In genomic region chr5:151183451-151184245, GRCh38 we compare ENCODE assay signal across 15 cellular contexts. TPM values are rescaled to one million over a fixed set of nuclear protein-coding genes. Genes with fewer than 3 reads are reported as not detected.
DNase-seq lines count a peak whose midpoint lies in the region; ATAC-seq and TF ChIP-seq lines count a peak whose summit lies in the region.
"Had no signal": no experiment of that assay in that cellular context is flagged by ENCODE, and none has a peak within 500 bp of the region (broad histone marks: within the 10 kb centered on the region; RNA-seq: fewer than 3 reads in every experiment).

No MANE protein-coding gene starts in this region.

- DNase-seq in A673 (ENCODE audit: low spot score) (peak; percentile 24), Daoy (ENCODE audit: low read depth) (peak; percentile 63), SK-N-MC (ENCODE audit: low read depth, low spot score) (no peak), iris pigment epithelial cell (ENCODE audit: low read depth) (peak; percentile 52), lower lobe of right lung (no peak), osteoblast (ENCODE audit: insufficient read length, low spot score, missing footprints) (no peak)
- DNase-seq in activated CD4-positive, alpha-beta T cell treated with anti-CD3 and anti-CD28 coated beads, Interleukin-2, amount 50 U/mL, for 1 hour, result no peak
- DNase-seq in activated T-helper 1 cell treated with anti-CD3 and anti-CD28 coated beads, Interleukin-12 subunit alpha, Interleukin-12 subunit beta, Interleukin-2, Interleukin-4 antibody, amounts not matched to agents 30 ng/mL and 10 ng/mL and 1 ng/mL, durations not matched to agents 14 hours and 24 hours and 36 hours (ENCODE audit: low spot score), result no peak
- DNase-seq: gastrocnemius medialis; NCI-H1417 treated with DMSO at 0.1 percent for 48 hours; NCI-H748 treated with DMSO at 0.1 percent for 48 hours; SHP77 treated with DMSO at 0.1 percent for 48 hours; stimulated activated CD4-positive, alpha-beta T cell treated with anti-CD3 and anti-CD28 coated beads, Interleukin-4, amount 100 ng/mL, for 1 hour; stimulated activated naive CD4-positive, alpha-beta T cell treated with Interleukin-2 at 50 U/mL for 16 hours had no signal

- H3K9me3 Mint-ChIP-seq in activated T-helper 1 cell treated with anti-CD3 and anti-CD28 coated beads, Interleukin-12 subunit alpha, Interleukin-12 subunit beta, Interleukin-2, Interleukin-4 antibody, amounts not matched to agents 30 ng/mL and 10 ng/mL and 1 ng/mL, durations not matched to agents 14 hours and 24 hours and 36 hours, result peaks cover under 1% of the 10 kb centered on the region

- no peak for ATAC-seq in lower lobe of right lung
- ATAC-seq: gastrocnemius medialis had no signal

- H3K79me2 ChIP-seq in osteoblast (ENCODE audit: insufficient read depth, low read length), result no peaks in the 10 kb centered on the region

- TF ChIP-seq CTCF in A673 (conservative IDR thresholded peaks at IDR 0.05; ENCODE audit: low read depth, low read length) (no peak), lower lobe of right lung (IDR thresholded peaks at IDR 0.05) (no peak), osteoblast (IDR thresholded peaks at IDR 0.05; ENCODE audit: extremely low read depth, low read depth, low read length) (no peak)

- POLR2A ChIA-PET in A673 (lab: Charles Lee; ENCODE audit: low non-redundant PET), result no interaction called here

- no peaks in the 10 kb centered on the region for H3K27me3 Mint-ChIP-seq in activated T-helper 1 cell treated with anti-CD3 and anti-CD28 coated beads, Interleukin-12 subunit alpha, Interleukin-12 subunit beta, Interleukin-2, Interleukin-4 antibody, amounts not matched to agents 30 ng/mL and 10 ng/mL and 1 ng/mL, durations not matched to agents 14 hours and 24 hours and 36 hours (ENCODE audit: insufficient read depth)

- H3K36me3 Mint-ChIP-seq in activated T-helper 1 cell treated with anti-CD3 and anti-CD28 coated beads, Interleukin-12 subunit alpha, Interleukin-12 subunit beta, Interleukin-2, Interleukin-4 antibody, amounts not matched to agents 30 ng/mL and 10 ng/mL and 1 ng/mL, durations not matched to agents 14 hours and 24 hours and 36 hours (ENCODE audit: low read depth), result peaks cover 46% of the 10 kb centered on the region

- H3K9ac ChIP-seq in SK-N-MC (ENCODE audit: insufficient read length), result no peak overlapping the region
- H3K9ac ChIP-seq: BLaER1 treated with 17β-estradiol and CSF1 and Interleukin-3, amounts not matched to agents 10 nM and 100 nM had no signal

- peaks cover 15% of the 10 kb centered on the region for H3K4me1 ChIP-seq in A673 (ENCODE audit: insufficient read depth, low read length, poor library complexity, severe bottlenecking)
- H3K4me1 ChIP-seq in lower lobe of right lung, result no peaks in the 10 kb centered on the region
- peaks cover 4% of the 10 kb centered on the region for H3K4me1 ChIP-seq in osteoblast (ENCODE audit: insufficient read depth, low read length)

- H2AFZ ChIP-seq in osteoblast (ENCODE audit: low read length), result no peak overlapping the region

- H3K27me3 ChIP-seq in A673 (replicated peaks; ENCODE audit: insufficient read depth, low read depth, low read length, poor library complexity), result no peaks in the 10 kb centered on the region
- no peaks in the 10 kb centered on the region for H3K27me3 ChIP-seq in lower lobe of right lung (ENCODE audit: low read depth)
- peaks cover 4% of the 10 kb centered on the region for H3K27me3 ChIP-seq in osteoblast (ENCODE audit: insufficient read depth, low read length)
- H3K27me3 ChIP-seq: BLaER1 treated with 17β-estradiol and CSF1 and Interleukin-3, amounts not matched to agents 10 nM and 100 nM; gastrocnemius medialis had no signal

- H4K20me1 ChIP-seq in osteoblast (ENCODE audit: insufficient read depth, low read length), result no peaks in the 10 kb centered on the region

- H3K9me3 ChIP-seq in A673 (ENCODE audit: low read depth, low read length, poor library complexity, severe bottlenecking) (no peaks in the 10 kb centered on the region), SK-N-MC (ENCODE audit: low read depth, low read length) (no peaks in the 10 kb centered on the region), lower lobe of right lung (no peaks in the 10 kb centered on the region), osteoblast (ENCODE audit: low read depth, low read length) (no peaks in the 10 kb centered on the region)
- H3K9me3 ChIP-seq: gastrocnemius medialis had no signal

- no peak overlapping the region for H3K4me2 ChIP-seq in osteoblast (ENCODE audit: insufficient read depth, low read length)
- H3K4me2 ChIP-seq: BLaER1 treated with 17β-estradiol and CSF1 and Interleukin-3, amounts not matched to agents 10 nM and 100 nM had no signal

- CTCF ChIA-PET in A673 (lab: Charles Lee), result no interaction called here

- H3K4me3 Mint-ChIP-seq in activated T-helper 1 cell treated with anti-CD3 and anti-CD28 coated beads, Interleukin-12 subunit alpha, Interleukin-12 subunit beta, Interleukin-2, Interleukin-4 antibody, amounts not matched to agents 30 ng/mL and 10 ng/mL and 1 ng/mL, durations not matched to agents 14 hours and 24 hours and 36 hours, result no peak overlapping the region

- H3K27ac Mint-ChIP-seq in activated T-helper 1 cell treated with anti-CD3 and anti-CD28 coated beads, Interleukin-12 subunit alpha, Interleukin-12 subunit beta, Interleukin-2, Interleukin-4 antibody, amounts not matched to agents 30 ng/mL and 10 ng/mL and 1 ng/mL, durations not matched to agents 14 hours and 24 hours and 36 hours, result no peak overlapping the region

- no TSS peak for BruUV-seq in A673 (replicated peaks; lab: Mats Ljungman, UMichigan)

- H3K4me1 Mint-ChIP-seq in activated T-helper 1 cell treated with anti-CD3 and anti-CD28 coated beads, Interleukin-12 subunit alpha, Interleukin-12 subunit beta, Interleukin-2, Interleukin-4 antibody, amounts not matched to agents 30 ng/mL and 10 ng/mL and 1 ng/mL, durations not matched to agents 14 hours and 24 hours and 36 hours (ENCODE audit: low read depth), result no peaks in the 10 kb centered on the region

- intact Hi-C loops in A673 (cut with micrococcal nuclease; ENCODE audit: unreplicated experiment) (no loop called here), lower lobe of right lung (cut with DNase I) (no loop called here)
- intact Hi-C loops in activated T-helper 1 cell treated with anti-CD3 and anti-CD28 coated beads, Interleukin-12 subunit alpha, Interleukin-12 subunit beta, Interleukin-2, Interleukin-4 antibody, amounts not matched to agents 30 ng/mL and 10 ng/mL and 1 ng/mL, durations not matched to agents 14 hours and 24 hours and 36 hours (cut with micrococcal nuclease), result no loop called here

- H3K4me3 ChIP-seq in A673 (ENCODE audit: low read depth, low read length, poor library complexity, severe bottlenecking) (no peak overlapping the region), SK-N-MC (no peak overlapping the region), lower lobe of right lung (no peak overlapping the region), osteoblast (ENCODE audit: insufficient read depth, low read length) (no peak overlapping the region)
- H3K4me3 ChIP-seq: BLaER1 treated with 17β-estradiol and CSF1 and Interleukin-3, amounts not matched to agents 10 nM and 100 nM; gastrocnemius medialis had no signal

- H3K36me3 ChIP-seq in A673 (ENCODE audit: insufficient read depth, low read length, poor library complexity, severe bottlenecking), result no peaks in the 10 kb centered on the region
- H3K36me3 ChIP-seq in SK-N-MC (ENCODE audit: insufficient read depth, low read length), result no peaks in the 10 kb centered on the region
- H3K36me3 ChIP-seq in lower lobe of right lung, result peaks cover 69% of the 10 kb centered on the region
- H3K36me3 ChIP-seq in osteoblast (ENCODE audit: insufficient read depth, low read length), result no peaks in the 10 kb centered on the region

- no peak overlapping the region for H3K27ac ChIP-seq in A673 (ENCODE audit: low read depth, low read length, poor library complexity, severe bottlenecking)
- peak overlapping the region; percentile 56 for H3K27ac ChIP-seq in SK-N-MC
- no peak overlapping the region for H3K27ac ChIP-seq in lower lobe of right lung
- H3K27ac ChIP-seq in osteoblast (ENCODE audit: low read depth, low read length), result no peak overlapping the region
- H3K27ac ChIP-seq: BLaER1 treated with 17β-estradiol and CSF1 and Interleukin-3, amounts not matched to agents 10 nM and 100 nM; gastrocnemius medialis had no signal

RNA-seq across cellular contexts. Expression of gene ANXA6, which starts 26.1 kb away (rescaled TPM):
- total RNA-seq in A673 (2021) (95.9 and 130 TPM in 2 replicates), lower lobe of right lung (120 TPM), osteoblast (343 and 353 TPM in 2 replicates)
- total RNA-seq in Daoy (2014; rRNA removed; shearing (Covaris generic)), result 178 and 190 TPM in 2 replicates
- total RNA-seq in activated T-helper 1 cell treated with anti-CD3 and anti-CD28 coated beads, Interleukin-12 subunit alpha, Interleukin-12 subunit beta, Interleukin-2, Interleukin-4 antibody, amounts not matched to agents 30 ng/mL and 10 ng/mL and 1 ng/mL, durations not matched to agents 14 hours and 24 hours and 36 hours, result 286 and 301 TPM in 2 replicates

RNA-seq across cellular contexts. Expression of gene CCDC69, which starts 40.2 kb away (rescaled TPM):
- total RNA-seq in A673 (2021) (0.52 TPM in 1 of 2 replicates, not detected in the other), lower lobe of right lung (79.0 TPM), osteoblast (10.5 and 10.9 TPM in 2 replicates)
- 0.60 and 0.74 TPM in 2 replicates for total RNA-seq in Daoy (2014; rRNA removed; shearing (Covaris generic))
- total RNA-seq in activated T-helper 1 cell treated with anti-CD3 and anti-CD28 coated beads, Interleukin-12 subunit alpha, Interleukin-12 subunit beta, Interleukin-2, Interleukin-4 antibody, amounts not matched to agents 30 ng/mL and 10 ng/mL and 1 ng/mL, durations not matched to agents 14 hours and 24 hours and 36 hours, result 24.3 and 25.4 TPM in 2 replicates

Comparison
In these comparisons a context has a peak if more than half of its experiments do, and no peak if none do; other contexts are left out.
1. DNase-seq: peak in A673 (single experiment), Daoy (single experiment) and iris pigment epithelial cell (single experiment); none in SK-N-MC (single experiment), lower lobe of right lung (single experiment), activated CD4-positive, alpha-beta T cell treated with anti-CD3 and anti-CD28 coated beads, Interleukin-2, amount 50 U/mL, for 1 hour (single experiment), activated T-helper 1 cell treated with anti-CD3 and anti-CD28 coated beads, Interleukin-12 subunit alpha, Interleukin-12 subunit beta, Interleukin-2, Interleukin-4 antibody, amounts not matched to agents 30 ng/mL and 10 ng/mL and 1 ng/mL, durations not matched to agents 14 hours and 24 hours and 36 hours (single experiment) and osteoblast (single experiment).